15 cellular contexts compared by ENCODE assay signal in genomic region chr2:191500566-191501389, GRCh38.
DNase-seq lines count a peak whose midpoint lies in the region; ATAC-seq and TF ChIP-seq lines count a peak whose summit lies in the region.
"Had no signal": no experiment of that assay in that cellular context is flagged by ENCODE, and none has a peak within 500 bp of the region (broad histone marks: within the 10 kb centered on the region; RNA-seq: fewer than 3 reads in every experiment).

No MANE protein-coding gene starts in this region.

- no peak overlapping the region for H4K91ac ChIP-seq in trophoblast cell (ENCODE audit: low read depth, low read length)

- H3K9ac ChIP-seq in trophoblast cell (ENCODE audit: low read length): no peak overlapping the region

- no peak overlapping the region for H2AFZ ChIP-seq in trophoblast cell (ENCODE audit: insufficient read depth, low read length, poor library complexity)

- H3K79me1 ChIP-seq in trophoblast cell (ENCODE audit: low read length): peaks cover 4% of the 10 kb centered on the region

- peak; percentile 16 for ATAC-seq in SK-N-SH treated with all-trans-retinoic acid at 6 μM for 48 hours

- H2BK120ac ChIP-seq in trophoblast cell (ENCODE audit: insufficient read depth, low read length, poor library complexity): no peak overlapping the region

- no peak overlapping the region for H3K4ac ChIP-seq in trophoblast cell (ENCODE audit: low read depth, low read length)

- no peaks in the 10 kb centered on the region for H3K79me2 ChIP-seq in trophoblast cell (ENCODE audit: control insufficient read depth, insufficient read depth, low read length, poor library complexity)

- DNase-seq in Daoy (ENCODE audit: low read depth) (peak; percentile 11), left ventricle myocardium inferior (no peak), trophoblast cell (no peak), dorsolateral prefrontal cortex (no peak), NCI-H1436 (lab: John Stamatoyannopoulos, UW) (no peak), erythroblast (lab: John Stamatoyannopoulos, UW) (no peak)
- DNase-seq in activated effector memory CD4-positive, alpha-beta T cell treated with anti-CD3 and anti-CD28 coated beads, Interleukin-2, amount 50 U/mL, for 16 hours: no peak
- DNase-seq: activated CD4-positive, alpha-beta T cell treated with anti-CD3 and anti-CD28 coated beads, Interleukin-2, amount 50 U/mL, for 48 hours; anterior cingulate cortex; DMS 273 treated with DMSO at 0.1 percent for 48 hours; naive B cell; NCI-H1930; SHP77 had no signal

- no peak overlapping the region for H4K8ac ChIP-seq in trophoblast cell (ENCODE audit: low read depth, low read length)

- H2BK5ac ChIP-seq in trophoblast cell (ENCODE audit: low read depth, low read length, poor library complexity): no peak overlapping the region

- intact Hi-C loops in left ventricle myocardium inferior (cut with micrococcal nuclease) (loop anchor here (5.0 kb wide), 2 partner anchors 283 to 333 kb away; no protein-coding TSS in a partner anchor), dorsolateral prefrontal cortex (cut with DNase I) (loop anchor here (5.0 to 10.0 kb wide), 3 partner anchors 266 to 333 kb away; no protein-coding TSS in a partner anchor)

- peak overlapping the region; percentile 2 for H3K14ac ChIP-seq in trophoblast cell (ENCODE audit: low read length)

- H3K18ac ChIP-seq in trophoblast cell (ENCODE audit: low read length): no peak overlapping the region

- no peak overlapping the region for H2AK5ac ChIP-seq in trophoblast cell (ENCODE audit: low read length)

- H3K27me3 ChIP-seq in left ventricle myocardium inferior (ENCODE audit: low read depth): no peaks in the 10 kb centered on the region
- no peaks in the 10 kb centered on the region for H3K27me3 ChIP-seq in trophoblast cell (ENCODE audit: insufficient read depth, low read length)
- H3K27me3 ChIP-seq in dorsolateral prefrontal cortex: no peaks in the 10 kb centered on the region

- WGBS in trophoblast cell (ENCODE audit: extremely low coverage, insufficient coverage, insufficient read length): no CpG with 5 or more reads among the region's 8 CpGs

- no peak for TF ChIP-seq POLR2A in erythroblast (IDR thresholded peaks at IDR 0.05; ENCODE audit: low read length)

- H2BK12ac ChIP-seq in trophoblast cell (ENCODE audit: low read length): peak overlapping the region; percentile 51

- H3K9me3 ChIP-seq in left ventricle myocardium inferior (replicated peaks) (no peaks in the 10 kb centered on the region), trophoblast cell (ENCODE audit: insufficient read depth, low read depth, low read length) (no peaks in the 10 kb centered on the region)
- H3K9me3 ChIP-seq: HAP-1 had no signal

- no peak overlapping the region for H3K4me3 ChIP-seq in left ventricle myocardium inferior
- no peak overlapping the region for H3K4me3 ChIP-seq in trophoblast cell (ENCODE audit: low read depth, low read length)
- no peak overlapping the region for H3K4me3 ChIP-seq in dorsolateral prefrontal cortex
- H3K4me3 ChIP-seq: HAP-1 had no signal

- H3K4me2 ChIP-seq in trophoblast cell (ENCODE audit: low read length): no peak overlapping the region

- H4K12ac ChIP-seq in trophoblast cell (ENCODE audit: low read depth, low read length): no peak overlapping the region

- H3K23ac ChIP-seq in trophoblast cell (ENCODE audit: low read length): no peak overlapping the region

- TF ChIP-seq CTCF in left ventricle myocardium inferior (IDR thresholded peaks at IDR 0.05; ENCODE audit: borderline replicate concordance) (no peak), dorsolateral prefrontal cortex (IDR thresholded peaks at IDR 0.05 in 54 of 56, conservative IDR thresholded peaks at IDR 0.05 in 2 of 56; ENCODE audit: low read depth in 1 of 56, partially characterized antibody in 56 of 56) (no peak)

- peaks cover 30% of the 10 kb centered on the region for H3K4me1 ChIP-seq in left ventricle myocardium inferior
- H3K4me1 ChIP-seq in trophoblast cell (ENCODE audit: control insufficient read depth in 1 of 2, insufficient read depth in 2 of 2, low read length in 2 of 2): peaks cover 6 to 12% of the 10 kb centered on the region in 2 experiments
- H3K4me1 ChIP-seq: HAP-1 had no signal

- H3K36me3 ChIP-seq in left ventricle myocardium inferior: no peaks in the 10 kb centered on the region
- no peaks in the 10 kb centered on the region for H3K36me3 ChIP-seq in trophoblast cell (ENCODE audit: control insufficient read depth in 1 of 2, insufficient read depth in 2 of 2, low read length in 2 of 2)
- H3K36me3 ChIP-seq: HAP-1 had no signal

- H3K27ac ChIP-seq in left ventricle myocardium inferior (replicated peaks) (peak overlapping the region; percentile 67), trophoblast cell (ENCODE audit: low read depth, low read length) (no peak overlapping the region), dorsolateral prefrontal cortex (peak overlapping the region in 3 of 59 donors; percentile 5 to 31 (median 17))

TF ChIP-seq in SK-N-SH treated with all-trans-retinoic acid at 6 μM for 48 hours, 23 proteins besides CTCF, POLR2A, EP300 and RAD21 (continues in another document):
- TF ChIP-seq RARB (CRISPR knock-in tag; IDR thresholded peaks at IDR 0.05) (no peak), TSHZ2 (CRISPR knock-in tag; IDR thresholded peaks at IDR 0.05) (no peak), ISL1 (CRISPR knock-in tag; IDR thresholded peaks at IDR 0.05) (no peak), OSR1 (CRISPR knock-in tag; IDR thresholded peaks at IDR 0.05) (no peak), POU6F1 (CRISPR knock-in tag; IDR thresholded peaks at IDR 0.05; ENCODE audit: borderline replicate concordance, low read depth) (no peak), SNAI2 (CRISPR knock-in tag; IDR thresholded peaks at IDR 0.05) (no peak), PATZ1 (CRISPR knock-in tag; IDR thresholded peaks at IDR 0.05; ENCODE audit: borderline replicate concordance) (no peak), CSRNP3 (CRISPR knock-in tag; IDR thresholded peaks at IDR 0.05) (no peak), CSDC2 (CRISPR knock-in tag; IDR thresholded peaks at IDR 0.05) (no peak)
